In the genomic region with DNA sequence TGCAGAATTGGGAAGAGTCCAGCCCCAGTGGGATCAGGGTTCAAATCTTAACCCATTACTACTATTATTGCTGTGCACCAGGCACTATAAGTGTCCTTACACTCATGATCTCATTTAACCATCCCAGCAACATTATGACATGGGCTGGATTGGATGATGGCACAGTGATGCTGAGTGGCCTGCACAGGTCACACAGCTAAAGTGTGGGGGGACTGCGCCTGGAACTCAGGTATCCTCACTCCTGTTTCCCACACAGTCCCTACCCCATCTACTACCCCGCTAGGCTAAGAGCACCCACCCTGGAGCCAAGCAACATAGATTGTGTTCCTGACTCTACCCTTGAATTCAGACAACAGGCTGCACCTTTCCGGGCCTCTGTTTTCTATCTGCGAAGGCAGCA, we compare ENCODE assay signal across 20 cellular contexts. TPM values are rescaled to one million over a fixed set of nuclear protein-coding genes. Genes with fewer than 3 reads are reported as not detected.
"Had no signal": no experiment of that assay in that cellular context is flagged by ENCODE, and none has a peak within 500 bp of the region (broad histone marks: within the 10 kb centered on the region; RNA-seq: fewer than 3 reads in every experiment).

No MANE protein-coding gene starts in this region.

- H3K9me3 ChIP-seq: gastrocnemius medialis, left lung, lower lobe of right lung, sigmoid colon, stomach, thyroid gland had no signal

- H3K36me3 ChIP-seq: gastrocnemius medialis had no signal

- H3K27me3 ChIP-seq: gastrocnemius medialis, left lung, sigmoid colon, thyroid gland had no signal

- H3K79me2 ChIP-seq: parathyroid adenoma had no signal

- H3K4me3 Mint-ChIP-seq: naive thymus-derived CD8-positive, alpha-beta T cell; stimulated activated effector memory CD8-positive, alpha-beta T cell treated with anti-CD3 and anti-CD28 coated beads, Interleukin-12 subunit alpha, Interleukin-12 subunit beta, amount 100 ng/mL, for 72 hours; type B pancreatic cell had no signal

- H3K36me3 Mint-ChIP-seq: naive thymus-derived CD8-positive, alpha-beta T cell; stimulated activated effector memory CD8-positive, alpha-beta T cell treated with anti-CD3 and anti-CD28 coated beads, Interleukin-12 subunit alpha, Interleukin-12 subunit beta, amount 100 ng/mL, for 72 hours had no signal

- H3K27ac ChIP-seq: gastrocnemius medialis, left lung, lower lobe of right lung, parathyroid adenoma, sigmoid colon, stomach, thyroid gland had no signal

- H3K9me3 Mint-ChIP-seq: type B pancreatic cell had no signal

- H3K4me3 ChIP-seq: gastrocnemius medialis, left lung, lower lobe of right lung, sigmoid colon, stomach, thyroid gland had no signal

- H2AFZ ChIP-seq: parathyroid adenoma had no signal

- DNase-seq: cerebellar nuclear complex; cortex of kidney; effector CD4-positive, alpha-beta T cell; gastrocnemius medialis; hippocampal formation; left lung; lower lobe of right lung; naive thymus-derived CD8-positive, alpha-beta T cell; occipital lobe; sigmoid colon; stimulated activated CD4-positive, alpha-beta T cell treated with anti-CD3 and anti-CD28 coated beads, Interleukin-2, amount 100 ng/mL, for 24 hours; stimulated activated CD4-positive, alpha-beta T cell treated with anti-CD3 and anti-CD28 coated beads, Interleukin-4, amount 100 ng/mL, for 24 hours; stimulated activated naive CD4-positive, alpha-beta T cell treated with Interleukin-2 at 50 U/mL for 16 hours; stomach; thyroid gland had no signal

- ATAC-seq: gastrocnemius medialis; left lung; naive thymus-derived CD8-positive, alpha-beta T cell; stimulated activated effector memory CD8-positive, alpha-beta T cell treated with anti-CD3 and anti-CD28 coated beads, Interleukin-12 subunit alpha, Interleukin-12 subunit beta, amount 100 ng/mL, for 72 hours had no signal

- H3K4me1 ChIP-seq: left lung, lower lobe of right lung, parathyroid adenoma, thyroid gland had no signal

- H3K4me1 Mint-ChIP-seq: stimulated activated effector memory CD8-positive, alpha-beta T cell treated with anti-CD3 and anti-CD28 coated beads, Interleukin-12 subunit alpha, Interleukin-12 subunit beta, amount 100 ng/mL, for 72 hours had no signal

- H3K9ac ChIP-seq: parathyroid adenoma had no signal

- H3K27ac Mint-ChIP-seq: naive thymus-derived CD8-positive, alpha-beta T cell; progenitor cell of endocrine pancreas; stimulated activated effector memory CD8-positive, alpha-beta T cell treated with anti-CD3 and anti-CD28 coated beads, Interleukin-12 subunit alpha, Interleukin-12 subunit beta, amount 100 ng/mL, for 72 hours; type B pancreatic cell had no signal

- FAIRE-seq: islet of Langerhans had no signal

RNA-seq across cellular contexts. Expression of a gene that starts 16.0 kb away (rescaled TPM):
- total RNA-seq: naive thymus-derived CD8-positive, alpha-beta T cell had no signal
- polyA plus RNA-seq: naive thymus-derived CD8-positive, alpha-beta T cell had no signal
